Comparison of ENCODE assay signal across 18 cellular contexts in the genomic region with DNA sequence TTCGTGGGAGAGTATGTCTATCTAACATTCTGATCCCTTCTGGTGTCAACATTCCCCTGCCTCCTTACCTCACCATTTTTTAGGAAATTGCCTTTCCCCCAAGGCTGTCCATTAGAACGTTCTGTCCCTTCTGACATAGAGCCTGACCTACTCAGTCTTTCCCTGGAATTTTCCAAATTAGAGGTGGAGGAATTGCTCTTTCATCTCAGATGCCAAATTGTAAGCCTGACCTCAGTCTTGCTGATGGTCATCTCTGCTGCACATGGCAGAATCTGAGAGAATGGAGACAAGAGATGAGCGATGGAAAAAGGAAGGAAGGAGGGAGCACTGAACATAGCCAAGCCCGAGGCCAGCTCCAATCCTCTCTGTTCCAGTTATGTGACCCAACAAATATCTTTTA. TPM values are rescaled to one million over a fixed set of nuclear protein-coding genes. Genes with fewer than 3 reads are reported as not detected.
A peak's percentile ranks its signal among the peaks of the same experiment; 100 is the strongest.
DNase-seq lines count a peak whose midpoint lies in the region; TF ChIP-seq lines count a peak whose summit lies in the region.
"Had no signal": no experiment of that assay in that cellular context is flagged by ENCODE, and none has a peak within 500 bp of the region (broad histone marks: within the 10 kb centered on the region; RNA-seq: fewer than 3 reads in every experiment).

No MANE protein-coding gene starts in this region.

- no peak for TF ChIP-seq POLR2A in transverse colon (IDR thresholded peaks at IDR 0.05)

- H4K91ac ChIP-seq in trophoblast cell (ENCODE audit: low read depth, low read length) = no peak overlapping the region

- no peak overlapping the region for H2AK5ac ChIP-seq in trophoblast cell (ENCODE audit: low read length)

- no peak for TF ChIP-seq EP300 in transverse colon (IDR thresholded peaks at IDR 0.05; ENCODE audit: low read depth)

- H2BK12ac ChIP-seq in trophoblast cell (ENCODE audit: low read length) = no peak overlapping the region

- TF ChIP-seq CTCF in fibroblast of mammary gland (conservative IDR thresholded peaks at IDR 0.05; ENCODE audit: control insufficient read depth, insufficient read depth, low read depth, low read length) (no peak), transverse colon (IDR thresholded peaks at IDR 0.05) (no peak)

- no peak overlapping the region for H3K14ac ChIP-seq in trophoblast cell (ENCODE audit: low read length)

- no peaks in the 10 kb centered on the region for H3K79me2 ChIP-seq in trophoblast cell (ENCODE audit: control insufficient read depth, insufficient read depth, low read length, poor library complexity)

- no peaks in the 10 kb centered on the region for H3K27me3 ChIP-seq in adipocyte (replicated peaks; ENCODE audit: control insufficient read depth, insufficient read depth, low read length)
- no peaks in the 10 kb centered on the region for H3K27me3 ChIP-seq in trophoblast cell (ENCODE audit: insufficient read depth, low read length)
- no peaks in the 10 kb centered on the region for H3K27me3 ChIP-seq in transverse colon
- H3K27me3 ChIP-seq: BLaER1 treated with 17β-estradiol and CSF1 and Interleukin-3, amounts not matched to agents 10 nM and 100 nM had no signal

- no peak overlapping the region for H4K8ac ChIP-seq in trophoblast cell (ENCODE audit: low read depth, low read length)

- no peak overlapping the region for H3K18ac ChIP-seq in trophoblast cell (ENCODE audit: low read length)

- H3K4me3 ChIP-seq in adipocyte (ENCODE audit: low read length) (no peak overlapping the region), fibroblast of mammary gland (ENCODE audit: control insufficient read depth, low read depth, low read length) (no peak overlapping the region), trophoblast cell (ENCODE audit: low read depth, low read length) (no peak overlapping the region), transverse colon (no peak overlapping the region)
- H3K4me3 ChIP-seq: A549; BLaER1 treated with 17β-estradiol and CSF1 and Interleukin-3, amounts not matched to agents 10 nM and 100 nM had no signal

- H3K27ac ChIP-seq in trophoblast cell (ENCODE audit: low read depth, low read length) = no peak overlapping the region
- no peak overlapping the region for H3K27ac ChIP-seq in transverse colon
- H3K27ac ChIP-seq: 22Rv1; A549; BLaER1 treated with 17β-estradiol and CSF1 and Interleukin-3, amounts not matched to agents 10 nM and 100 nM; C4-2B had no signal

- H3K4ac ChIP-seq in trophoblast cell (ENCODE audit: low read depth, low read length) = no peak overlapping the region

- no peak overlapping the region for H2BK120ac ChIP-seq in trophoblast cell (ENCODE audit: insufficient read depth, low read length, poor library complexity)

- H2BK5ac ChIP-seq in trophoblast cell (ENCODE audit: low read depth, low read length, poor library complexity) = no peak overlapping the region

- H3K9ac ChIP-seq in adipocyte (ENCODE audit: low read length) (peak overlapping the region; percentile 71), trophoblast cell (ENCODE audit: low read length) (no peak overlapping the region)
- H3K9ac ChIP-seq: BLaER1 treated with 17β-estradiol and CSF1 and Interleukin-3, amounts not matched to agents 10 nM and 100 nM had no signal

- no peaks in the 10 kb centered on the region for H3K79me1 ChIP-seq in trophoblast cell (ENCODE audit: low read length)

- H2AFZ ChIP-seq in trophoblast cell (ENCODE audit: insufficient read depth, low read length, poor library complexity) = no peak overlapping the region

- no peak overlapping the region for H3K4me2 ChIP-seq in trophoblast cell (ENCODE audit: low read length)
- H3K4me2 ChIP-seq: A549; BLaER1 treated with 17β-estradiol and CSF1 and Interleukin-3, amounts not matched to agents 10 nM and 100 nM had no signal

- H3K23ac ChIP-seq in trophoblast cell (ENCODE audit: low read length) = no peak overlapping the region

- DNase-seq in adipocyte (ENCODE audit: low read depth) (no peak), fibroblast of mammary gland (ENCODE audit: low read depth) (peak; percentile 8), trophoblast cell (peak; percentile 82 to 97), NCI-H1436 (lab: John Stamatoyannopoulos, UW) (no peak), transverse colon (no peak)
- DNase-seq: AML-193; Caco-2; Calu3; CD4-positive, alpha-beta T cell; CD8-positive, alpha-beta T cell; DMS79 treated with DMSO at 0.1 percent for 48 hours; GF-D8 had no signal

- no peaks in the 10 kb centered on the region for H3K36me3 ChIP-seq in adipocyte (ENCODE audit: control insufficient read depth, insufficient read depth, low read length, severe bottlenecking)
- H3K36me3 ChIP-seq in trophoblast cell (ENCODE audit: control insufficient read depth in 1 of 2, insufficient read depth in 2 of 2, low read length in 2 of 2) = no peaks in the 10 kb centered on the region
- no peaks in the 10 kb centered on the region for H3K36me3 ChIP-seq in transverse colon
- H3K36me3 ChIP-seq: BLaER1 treated with 17β-estradiol and CSF1 and Interleukin-3, amounts not matched to agents 10 nM and 100 nM had no signal

- intact Hi-C loops in transverse colon (cut with DNase I; ENCODE audit: low total_unique reads) = no loop called here

- H3K9me3 ChIP-seq in adipocyte (ENCODE audit: control insufficient read depth, low read length) (no peaks in the 10 kb centered on the region), trophoblast cell (ENCODE audit: insufficient read depth, low read depth, low read length) (no peaks in the 10 kb centered on the region), transverse colon (no peaks in the 10 kb centered on the region)
- H3K9me3 ChIP-seq: A549; BLaER1 treated with 17β-estradiol and CSF1 and Interleukin-3, amounts not matched to agents 10 nM and 100 nM; Caco-2 had no signal

- H3K4me1 ChIP-seq in adipocyte (ENCODE audit: control insufficient read depth, insufficient read depth, low read length) (peaks cover 21% of the 10 kb centered on the region), trophoblast cell (ENCODE audit: control insufficient read depth in 1 of 2, insufficient read depth in 2 of 2, low read length in 2 of 2) (no peaks in the 10 kb centered on the region), transverse colon (no peaks in the 10 kb centered on the region)
- H3K4me1 ChIP-seq: A549; BLaER1 treated with 17β-estradiol and CSF1 and Interleukin-3, amounts not matched to agents 10 nM and 100 nM; Caco-2 had no signal

- H4K12ac ChIP-seq in trophoblast cell (ENCODE audit: low read depth, low read length) = no peak overlapping the region

- in situ Hi-C loops in transverse colon (cut with MboI; ENCODE audit: low pct_ligation_motif_present in 1 of 4, low pct_unique_long_range_greater_than_20kb in 1 of 4, low sequenced_read_pairs in 3 of 4) = loop anchor here in 1 of 4 donors (25.0 kb wide), 1 partner anchor 533 kb away; no protein-coding TSS in a partner anchor

- no CpG with 5 or more reads among the region's 4 CpGs for WGBS in trophoblast cell (ENCODE audit: extremely low coverage, insufficient coverage, insufficient read length)
- WGBS in transverse colon (ENCODE audit: low coverage in 1 of 2), 2 donors = 81 to 84% methylated on average over 4 of the region's 4 CpGs

RNA-seq across cellular contexts. Expression of a gene that starts 5.4 kb away (rescaled TPM):
- 88.6 and 98.7 TPM in 2 replicates for polyA plus RNA-seq in trophoblast cell (2013)
- total RNA-seq in transverse colon = under 1 TPM in 1 of 4 donors, not detected in 3; 0.32 TPM
- total RNA-seq: A172 had no signal
- polyA plus RNA-seq: BJ had no signal

Comparison
In these comparisons a context has a peak if more than half of its experiments do, and no peak if none do; other contexts are left out.
1. DNase-seq: peak in fibroblast of mammary gland (single experiment) and trophoblast cell (2 of 2); none in adipocyte (single experiment), NCI-H1436 (single experiment) and transverse colon (single experiment).